ENCODE assay signal across 8 cellular contexts in genomic region chr7:121372376-121373024, GRCh38. TPM values are rescaled to one million over a fixed set of nuclear protein-coding genes. Genes with fewer than 3 reads are reported as not detected.
A peak's percentile ranks its signal among the peaks of the same experiment; 100 is the strongest.
DNase-seq lines count a peak whose midpoint lies in the region; ATAC-seq and TF ChIP-seq lines count a peak whose summit lies in the region.
"Had no signal": no experiment of that assay in that cellular context is flagged by ENCODE, and none has a peak within 500 bp of the region (broad histone marks: within the 10 kb centered on the region; RNA-seq: fewer than 3 reads in every experiment).

No MANE protein-coding gene starts in this region.

- no peaks in the 10 kb centered on the region for H3K27me3 Mint-ChIP-seq in nephron progenitor cell (ENCODE audit: low read depth, poor library complexity)

- POLR2A ChIA-PET in SK-N-SH (lab: Yijun Ruan, JAX): no interaction called here

- no peak overlapping the region for H3K4me3 ChIP-seq in SK-N-SH (ENCODE audit: low read depth in 2 of 2, low read length in 1 of 2)

- H3K9me3 Mint-ChIP-seq in nephron progenitor cell: no peaks in the 10 kb centered on the region

- H3K4me1 ChIP-seq in SK-N-SH (ENCODE audit: control insufficient read depth in 1 of 2, insufficient read depth in 2 of 2, low read depth in 1 of 2, low read length in 1 of 2): peaks cover 4 to 29% of the 10 kb centered on the region in 2 experiments; a peak in 3 of 4 replicates

- no peaks in the 10 kb centered on the region for H4K20me1 ChIP-seq in SK-N-SH (ENCODE audit: insufficient read depth)

- peaks cover 51% of the 10 kb centered on the region for H3K36me3 Mint-ChIP-seq in nephron progenitor cell (ENCODE audit: low read depth)

- H3K36me3 ChIP-seq in SK-N-SH (replicated peaks in 1 of 2; ENCODE audit: control insufficient read depth in 1 of 2, insufficient read depth in 2 of 2, low read length in 1 of 2): peaks cover 66 to 77% of the 10 kb centered on the region in 2 experiments

- no peaks in the 10 kb centered on the region for H3K9me3 ChIP-seq in SK-N-SH

- TF ChIP-seq CTCF in SK-N-SH (IDR thresholded peaks at IDR 0.05) (no peak), nephron progenitor cell (IDR thresholded peaks at IDR 0.05) (no peak)

- no peak for DNase-seq in SK-N-SH
- no peak for DNase-seq in nephron progenitor cell
- DNase-seq in islet precursor cell: no peak
- DNase-seq in NCI-H1436 treated with DMSO at 0.1 percent for 48 hours (lab: John Stamatoyannopoulos, UW): no peak
- DNase-seq in pons (ENCODE audit: low spot score): no peak
- DNase-seq: NCI-H1048 had no signal

- no peak overlapping the region for H3K9ac ChIP-seq in SK-N-SH

- peak; percentile 85 for ATAC-seq in GM19025 (IDR thresholded peaks at IDR 0.05; ENCODE audit: low read depth, unreplicated experiment)
- ATAC-seq in HG02840 (IDR thresholded peaks at IDR 0.05; ENCODE audit: low FRiP score, unreplicated experiment): peak; percentile 95

- WGBS in SK-N-SH (ENCODE audit: low lambda C conversion rate): 95% methylated on average over 2 of the region's 2 CpGs

- TF ChIP-seq EP300 in SK-N-SH (IDR thresholded peaks at IDR 0.05; ENCODE audit: borderline replicate concordance in 1 of 2, low read depth in 1 of 2, low read length in 1 of 2): peak; percentile 45 to 63; a peak in 2 of 4 replicates

- no peak overlapping the region for H3K4me3 Mint-ChIP-seq in nephron progenitor cell

- peak overlapping the region; percentile 21 to 66 for H3K27ac ChIP-seq in SK-N-SH (ENCODE audit: low read depth in 2 of 2, low read length in 1 of 2)

- no peak overlapping the region; the same call in 1 of the 2 replicates for H3K4me2 ChIP-seq in SK-N-SH

- peaks cover 26% of the 10 kb centered on the region for H3K79me2 ChIP-seq in SK-N-SH (ENCODE audit: insufficient read depth)

- no peaks in the 10 kb centered on the region for H3K4me1 Mint-ChIP-seq in nephron progenitor cell

- CTCF ChIA-PET in SK-N-SH (lab: Yijun Ruan, JAX): interaction anchor here (0.8 to 2.2 kb wide), 7 partner anchors 11 to 175 kb away, joined by 3 to 10 read pairs (median 4); partner anchors contain the start of gene FAM3C

- TF ChIP-seq RAD21 in SK-N-SH (IDR thresholded peaks at IDR 0.05; ENCODE audit: low read length): no peak

- no peaks in the 10 kb centered on the region for H3K27me3 ChIP-seq in SK-N-SH (ENCODE audit: insufficient read depth)

- H3F3A ChIP-seq in SK-N-SH (replicated peaks; ENCODE audit: insufficient read depth): peaks cover 21% of the 10 kb centered on the region

- H2AFZ ChIP-seq in SK-N-SH (ENCODE audit: low read depth): no peak overlapping the region

- peak overlapping the region; percentile 77 for H3K27ac Mint-ChIP-seq in nephron progenitor cell

- no peaks in the 10 kb centered on the region for H3K9me2 ChIP-seq in SK-N-SH

TF ChIP-seq in SK-N-SH, 30 proteins besides CTCF, POLR2A, EP300 and RAD21:
- TF ChIP-seq MEF2A (IDR thresholded peaks at IDR 0.05; ENCODE audit: borderline replicate concordance, low read depth) (peak; percentile 85), GATA2 (CRISPR knock-in tag; IDR thresholded peaks at IDR 0.05) (no peak), TCF12 (IDR thresholded peaks at IDR 0.05) (peak; percentile 85), PBX3 (IDR thresholded peaks at IDR 0.05) (peak; percentile 81), POLR2AphosphoS5 (IDR thresholded peaks at IDR 0.05; ENCODE audit: low read depth, low read length) (peak; percentile 73; the same call in 1 of the 2 replicates)
- TF ChIP-seq, protein P1, sequence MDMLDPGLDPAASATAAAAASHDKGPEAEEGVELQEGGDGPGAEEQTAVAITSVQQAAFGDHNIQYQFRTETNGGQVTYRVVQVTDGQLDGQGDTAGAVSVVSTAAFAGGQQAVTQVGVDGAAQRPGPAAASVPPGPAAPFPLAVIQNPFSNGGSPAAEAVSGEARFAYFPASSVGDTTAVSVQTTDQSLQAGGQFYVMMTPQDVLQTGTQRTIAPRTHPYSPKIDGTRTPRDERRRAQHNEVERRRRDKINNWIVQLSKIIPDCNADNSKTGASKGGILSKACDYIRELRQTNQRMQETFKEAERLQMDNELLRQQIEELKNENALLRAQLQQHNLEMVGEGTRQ (IDR thresholded peaks at IDR 0.05; ENCODE audit: borderline replicate concordance, low read depth, low read length): no peak
TF ChIP-seq in SK-N-SH: peak in this region for 4.

RNA-seq across cellular contexts. Expression of gene FAM3C, which starts 23.6 kb away (rescaled TPM):
- polyA plus RNA-seq in SK-N-SH (2012; rRNA removed): 80.0 and 111 TPM in 2 replicates
- polyA plus RNA-seq in SK-N-SH (2012; cell fraction: cytosol; rRNA removed): 150 and 225 TPM in 2 replicates
- 26.5 and 70.6 TPM in 2 replicates for polyA plus RNA-seq in SK-N-SH (2012; cell fraction: nucleus; rRNA removed)

RNA-seq across cellular contexts. Expression of gene WNT16, which starts 43.7 kb away (rescaled TPM):
- polyA plus RNA-seq in SK-N-SH (2012; rRNA removed): 0.05 and 0.10 TPM in 2 replicates
- 0.05 and 0.08 TPM in 2 replicates for polyA plus RNA-seq in SK-N-SH (2012; cell fraction: cytosol; rRNA removed)
- 0.08 and 0.25 TPM in 2 replicates for polyA plus RNA-seq in SK-N-SH (2012; cell fraction: nucleus; rRNA removed)
